ENCODE assay signal across 11 cellular contexts in genomic region chr18:7646174-7646886, GRCh38.
"Had no signal": no experiment of that assay in that cellular context is flagged by ENCODE, and none has a peak within 500 bp of the region (broad histone marks: within the 10 kb centered on the region; RNA-seq: fewer than 3 reads in every experiment).

No MANE protein-coding gene starts in this region.

- H3K9me3 Mint-ChIP-seq: stimulated activated naive CD8-positive, alpha-beta T cell treated with anti-CD3 and anti-CD28 coated beads, Interleukin-15, amount 100 ng/mL, for 72 hours; T-helper 2 cell treated with Interferon-gamma antibody and Interleukin-4, amounts not matched to agents 5 μg/mL and 100 μg/mL, for 36 hours had no signal

- H3K27me3 Mint-ChIP-seq: activated CD4-positive, alpha-beta memory T cell treated with anti-CD3 and anti-CD28 coated beads for 36 hours; stimulated activated naive CD8-positive, alpha-beta T cell treated with anti-CD3 and anti-CD28 coated beads, Interleukin-15, amount 100 ng/mL, for 72 hours had no signal

- H3K4me3 Mint-ChIP-seq: activated CD4-positive, alpha-beta memory T cell treated with anti-CD3 and anti-CD28 coated beads for 36 hours; activated T-cell treated with anti-CD3 and anti-CD28 coated beads, Interleukin-2, amount 50 U/mL, for 72 hours; stimulated activated naive CD8-positive, alpha-beta T cell treated with anti-CD3 and anti-CD28 coated beads, Interleukin-15, amount 100 ng/mL, for 72 hours; T-helper 2 cell treated with Interferon-gamma antibody and Interleukin-4, amounts not matched to agents 5 μg/mL and 100 μg/mL, for 36 hours had no signal

- H3K27ac Mint-ChIP-seq: activated CD4-positive, alpha-beta memory T cell treated with anti-CD3 and anti-CD28 coated beads for 36 hours; activated T-cell treated with anti-CD3 and anti-CD28 coated beads, Interleukin-2, amount 50 U/mL, for 72 hours; stimulated activated naive CD8-positive, alpha-beta T cell treated with anti-CD3 and anti-CD28 coated beads, Interleukin-15, amount 100 ng/mL, for 72 hours; T-helper 2 cell treated with Interferon-gamma antibody and Interleukin-4, amounts not matched to agents 5 μg/mL and 100 μg/mL, for 36 hours had no signal

- H3K4me1 Mint-ChIP-seq: stimulated activated naive CD8-positive, alpha-beta T cell treated with anti-CD3 and anti-CD28 coated beads, Interleukin-15, amount 100 ng/mL, for 72 hours had no signal

- H3K36me3 Mint-ChIP-seq: activated CD4-positive, alpha-beta memory T cell treated with anti-CD3 and anti-CD28 coated beads for 36 hours had no signal

- DNase-seq: activated CD4-positive, alpha-beta memory T cell treated with anti-CD3 and anti-CD28 coated beads for 36 hours; activated T-cell treated with anti-CD3 and anti-CD28 coated beads, Interleukin-2, amount 50 U/mL, for 72 hours; aorta; left lung; mesendoderm; stimulated activated CD4-positive, alpha-beta T cell treated with anti-CD3 and anti-CD28 coated beads, Interleukin-4, amount 100 ng/mL, for 1 hour; stimulated activated CD8-positive, alpha-beta memory T cell treated with anti-CD3 and anti-CD28 coated beads, Interleukin-4, amount 100 ng/mL, for 48 hours; stimulated activated naive CD8-positive, alpha-beta T cell treated with anti-CD3 and anti-CD28 coated beads, Interleukin-15, amount 100 ng/mL, for 72 hours; testis; uterus had no signal
